Comparison of ENCODE assay signal across 1 cellular context in genomic region chr6:37696841-37697735, GRCh38.
A peak's percentile ranks its signal among the peaks of the same experiment; 100 is the strongest.
TF ChIP-seq lines count a peak whose summit lies in the region.

No MANE protein-coding gene starts in this region.

TF ChIP-seq in HEK293, 187 proteins besides CTCF, POLR2A, EP300 and RAD21 (continued from another document and continues in another):
- TF ChIP-seq, protein P1, sequence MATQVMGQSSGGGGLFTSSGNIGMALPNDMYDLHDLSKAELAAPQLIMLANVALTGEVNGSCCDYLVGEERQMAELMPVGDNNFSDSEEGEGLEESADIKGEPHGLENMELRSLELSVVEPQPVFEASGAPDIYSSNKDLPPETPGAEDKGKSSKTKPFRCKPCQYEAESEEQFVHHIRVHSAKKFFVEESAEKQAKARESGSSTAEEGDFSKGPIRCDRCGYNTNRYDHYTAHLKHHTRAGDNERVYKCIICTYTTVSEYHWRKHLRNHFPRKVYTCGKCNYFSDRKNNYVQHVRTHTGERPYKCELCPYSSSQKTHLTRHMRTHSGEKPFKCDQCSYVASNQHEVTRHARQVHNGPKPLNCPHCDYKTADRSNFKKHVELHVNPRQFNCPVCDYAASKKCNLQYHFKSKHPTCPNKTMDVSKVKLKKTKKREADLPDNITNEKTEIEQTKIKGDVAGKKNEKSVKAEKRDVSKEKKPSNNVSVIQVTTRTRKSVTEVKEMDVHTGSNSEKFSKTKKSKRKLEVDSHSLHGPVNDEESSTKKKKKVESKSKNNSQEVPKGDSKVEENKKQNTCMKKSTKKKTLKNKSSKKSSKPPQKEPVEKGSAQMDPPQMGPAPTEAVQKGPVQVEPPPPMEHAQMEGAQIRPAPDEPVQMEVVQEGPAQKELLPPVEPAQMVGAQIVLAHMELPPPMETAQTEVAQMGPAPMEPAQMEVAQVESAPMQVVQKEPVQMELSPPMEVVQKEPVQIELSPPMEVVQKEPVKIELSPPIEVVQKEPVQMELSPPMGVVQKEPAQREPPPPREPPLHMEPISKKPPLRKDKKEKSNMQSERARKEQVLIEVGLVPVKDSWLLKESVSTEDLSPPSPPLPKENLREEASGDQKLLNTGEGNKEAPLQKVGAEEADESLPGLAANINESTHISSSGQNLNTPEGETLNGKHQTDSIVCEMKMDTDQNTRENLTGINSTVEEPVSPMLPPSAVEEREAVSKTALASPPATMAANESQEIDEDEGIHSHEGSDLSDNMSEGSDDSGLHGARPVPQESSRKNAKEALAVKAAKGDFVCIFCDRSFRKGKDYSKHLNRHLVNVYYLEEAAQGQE (tag by site-specific recombination; IDR thresholded peaks at IDR 0.05), result no peak
- TF ChIP-seq ZNF114 (tag by site-specific recombination; IDR thresholded peaks at IDR 0.05), result no peak
- no peak for TF ChIP-seq ZNF639 (tag by site-specific recombination; IDR thresholded peaks at IDR 0.05)
- TF ChIP-seq ZFP37 (tag by site-specific recombination; IDR thresholded peaks at IDR 0.05), result 0 out of 2 replicates have a peak, but pooled peaks have one; percentile 28
- TF ChIP-seq ZFP41 (tag by site-specific recombination; IDR thresholded peaks at IDR 0.05; ENCODE audit: borderline replicate concordance), result no peak
- no peak for TF ChIP-seq KLF17 (tag by site-specific recombination; IDR thresholded peaks at IDR 0.05)
- TF ChIP-seq ZBTB8A (tag by site-specific recombination; IDR thresholded peaks at IDR 0.05), result peak; percentile 83
- no peak for TF ChIP-seq TCF7L2 (IDR thresholded peaks at IDR 0.05; ENCODE audit: borderline replicate concordance, low read depth, low read length)
- TF ChIP-seq, protein P2, sequence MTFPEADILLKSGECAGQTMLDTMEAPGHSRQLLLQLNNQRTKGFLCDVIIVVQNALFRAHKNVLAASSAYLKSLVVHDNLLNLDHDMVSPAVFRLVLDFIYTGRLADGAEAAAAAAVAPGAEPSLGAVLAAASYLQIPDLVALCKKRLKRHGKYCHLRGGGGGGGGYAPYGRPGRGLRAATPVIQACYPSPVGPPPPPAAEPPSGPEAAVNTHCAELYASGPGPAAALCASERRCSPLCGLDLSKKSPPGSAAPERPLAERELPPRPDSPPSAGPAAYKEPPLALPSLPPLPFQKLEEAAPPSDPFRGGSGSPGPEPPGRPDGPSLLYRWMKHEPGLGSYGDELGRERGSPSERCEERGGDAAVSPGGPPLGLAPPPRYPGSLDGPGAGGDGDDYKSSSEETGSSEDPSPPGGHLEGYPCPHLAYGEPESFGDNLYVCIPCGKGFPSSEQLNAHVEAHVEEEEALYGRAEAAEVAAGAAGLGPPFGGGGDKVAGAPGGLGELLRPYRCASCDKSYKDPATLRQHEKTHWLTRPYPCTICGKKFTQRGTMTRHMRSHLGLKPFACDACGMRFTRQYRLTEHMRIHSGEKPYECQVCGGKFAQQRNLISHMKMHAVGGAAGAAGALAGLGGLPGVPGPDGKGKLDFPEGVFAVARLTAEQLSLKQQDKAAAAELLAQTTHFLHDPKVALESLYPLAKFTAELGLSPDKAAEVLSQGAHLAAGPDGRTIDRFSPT (tag by site-specific recombination; IDR thresholded peaks at IDR 0.05), result no peak
- no peak for TF ChIP-seq ZNF416 (tag by site-specific recombination; IDR thresholded peaks at IDR 0.05)
- no peak for TF ChIP-seq PRDM10 (tag by site-specific recombination; IDR thresholded peaks at IDR 0.05)
- no peak for TF ChIP-seq ZNF707 (tag by site-specific recombination; IDR thresholded peaks at IDR 0.05)
- TF ChIP-seq ZNF26 (tag by site-specific recombination; IDR thresholded peaks at IDR 0.05), result no peak
- no peak for TF ChIP-seq SP7 (tag by site-specific recombination; IDR thresholded peaks at IDR 0.05)
- no peak for TF ChIP-seq ZNF394 (tag by site-specific recombination; IDR thresholded peaks at IDR 0.05; ENCODE audit: borderline replicate concordance)
- TF ChIP-seq ZNF157 (tag by site-specific recombination; IDR thresholded peaks at IDR 0.05), result no peak
- peak; percentile 71 for TF ChIP-seq ZBTB20 (tag by site-specific recombination; IDR thresholded peaks at IDR 0.05)
- TF ChIP-seq ZNF513 (tag by site-specific recombination; IDR thresholded peaks at IDR 0.05), result no peak
- no peak for TF ChIP-seq KLF1 (tag by site-specific recombination; IDR thresholded peaks at IDR 0.05)
- no peak for TF ChIP-seq ZNF366 (tag by site-specific recombination; conservative IDR thresholded peaks at IDR 0.05)
- no peak for TF ChIP-seq KLF8 (tag by site-specific recombination; IDR thresholded peaks at IDR 0.05)
- TF ChIP-seq, protein P3, sequence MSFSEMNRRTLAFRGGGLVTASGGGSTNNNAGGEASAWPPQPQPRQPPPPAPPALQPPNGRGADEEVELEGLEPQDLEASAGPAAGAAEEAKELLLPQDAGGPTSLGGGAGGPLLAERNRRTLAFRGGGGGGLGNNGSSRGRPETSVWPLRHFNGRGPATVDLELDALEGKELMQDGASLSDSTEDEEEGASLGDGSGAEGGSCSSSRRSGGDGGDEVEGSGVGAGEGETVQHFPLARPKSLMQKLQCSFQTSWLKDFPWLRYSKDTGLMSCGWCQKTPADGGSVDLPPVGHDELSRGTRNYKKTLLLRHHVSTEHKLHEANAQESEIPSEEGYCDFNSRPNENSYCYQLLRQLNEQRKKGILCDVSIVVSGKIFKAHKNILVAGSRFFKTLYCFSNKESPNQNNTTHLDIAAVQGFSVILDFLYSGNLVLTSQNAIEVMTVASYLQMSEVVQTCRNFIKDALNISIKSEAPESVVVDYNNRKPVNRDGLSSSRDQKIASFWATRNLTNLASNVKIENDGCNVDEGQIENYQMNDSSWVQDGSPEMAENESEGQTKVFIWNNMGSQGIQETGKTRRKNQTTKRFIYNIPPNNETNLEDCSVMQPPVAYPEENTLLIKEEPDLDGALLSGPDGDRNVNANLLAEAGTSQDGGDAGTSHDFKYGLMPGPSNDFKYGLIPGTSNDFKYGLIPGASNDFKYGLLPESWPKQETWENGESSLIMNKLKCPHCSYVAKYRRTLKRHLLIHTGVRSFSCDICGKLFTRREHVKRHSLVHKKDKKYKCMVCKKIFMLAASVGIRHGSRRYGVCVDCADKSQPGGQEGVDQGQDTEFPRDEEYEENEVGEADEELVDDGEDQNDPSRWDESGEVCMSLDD (tag by site-specific recombination; IDR thresholded peaks at IDR 0.05), result peak; percentile 71
- no peak for TF ChIP-seq ZNF791 (tag by site-specific recombination; IDR thresholded peaks at IDR 0.05)
- TF ChIP-seq GLIS2 (tag by site-specific recombination; IDR thresholded peaks at IDR 0.05), result peak; percentile 87
- TF ChIP-seq, protein P4, sequence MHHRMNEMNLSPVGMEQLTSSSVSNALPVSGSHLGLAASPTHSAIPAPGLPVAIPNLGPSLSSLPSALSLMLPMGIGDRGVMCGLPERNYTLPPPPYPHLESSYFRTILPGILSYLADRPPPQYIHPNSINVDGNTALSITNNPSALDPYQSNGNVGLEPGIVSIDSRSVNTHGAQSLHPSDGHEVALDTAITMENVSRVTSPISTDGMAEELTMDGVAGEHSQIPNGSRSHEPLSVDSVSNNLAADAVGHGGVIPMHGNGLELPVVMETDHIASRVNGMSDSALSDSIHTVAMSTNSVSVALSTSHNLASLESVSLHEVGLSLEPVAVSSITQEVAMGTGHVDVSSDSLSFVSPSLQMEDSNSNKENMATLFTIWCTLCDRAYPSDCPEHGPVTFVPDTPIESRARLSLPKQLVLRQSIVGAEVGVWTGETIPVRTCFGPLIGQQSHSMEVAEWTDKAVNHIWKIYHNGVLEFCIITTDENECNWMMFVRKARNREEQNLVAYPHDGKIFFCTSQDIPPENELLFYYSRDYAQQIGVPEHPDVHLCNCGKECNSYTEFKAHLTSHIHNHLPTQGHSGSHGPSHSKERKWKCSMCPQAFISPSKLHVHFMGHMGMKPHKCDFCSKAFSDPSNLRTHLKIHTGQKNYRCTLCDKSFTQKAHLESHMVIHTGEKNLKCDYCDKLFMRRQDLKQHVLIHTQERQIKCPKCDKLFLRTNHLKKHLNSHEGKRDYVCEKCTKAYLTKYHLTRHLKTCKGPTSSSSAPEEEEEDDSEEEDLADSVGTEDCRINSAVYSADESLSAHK (tag by site-specific recombination; IDR thresholded peaks at IDR 0.05), result no peak
- no peak for TF ChIP-seq IKZF3 (tag by site-specific recombination; IDR thresholded peaks at IDR 0.05)
